In genomic region chr10:34049469-34049868, GRCh38 we compare ENCODE assay signal across 12 cellular contexts.
"Had no signal": no experiment of that assay in that cellular context is flagged by ENCODE, and none has a peak within 500 bp of the region (broad histone marks: within the 10 kb centered on the region; RNA-seq: fewer than 3 reads in every experiment).

No MANE protein-coding gene starts in this region.

- H3K9ac ChIP-seq: parathyroid adenoma had no signal

- H3K4me3 ChIP-seq: cardiac muscle cell, tibial artery, vagina had no signal

- H3K36me3 Mint-ChIP-seq: activated naive CD8-positive, alpha-beta T cell treated with anti-CD3 and anti-CD28 coated beads, Interleukin-2, amount 10 ng/mL, durations not matched to agents 7 days and 5 days; stimulated activated memory B cell treated with anti-CD40 and anti-IgM and Interleukin-4, amounts not matched to agents 10 μg/mL and 1 μg/mL and 100 μg/mL, for 72 hours had no signal

- H3K79me2 ChIP-seq: parathyroid adenoma had no signal

- H3K36me3 ChIP-seq: cardiac muscle cell, tibial artery, vagina had no signal

- H3K27me3 Mint-ChIP-seq: activated naive CD8-positive, alpha-beta T cell treated with anti-CD3 and anti-CD28 coated beads, Interleukin-2, amount 10 ng/mL, durations not matched to agents 7 days and 5 days; stimulated activated memory B cell treated with anti-CD40 and anti-IgM and Interleukin-4, amounts not matched to agents 10 μg/mL and 1 μg/mL and 100 μg/mL, for 72 hours had no signal

- H3K4me3 Mint-ChIP-seq: activated naive CD8-positive, alpha-beta T cell treated with anti-CD3 and anti-CD28 coated beads, Interleukin-2, amount 10 ng/mL, durations not matched to agents 7 days and 5 days; neural crest cell; stimulated activated memory B cell treated with anti-CD40 and anti-IgM and Interleukin-4, amounts not matched to agents 10 μg/mL and 1 μg/mL and 100 μg/mL, for 72 hours had no signal

- H3K4me1 Mint-ChIP-seq: activated naive CD8-positive, alpha-beta T cell treated with anti-CD3 and anti-CD28 coated beads, Interleukin-2, amount 10 ng/mL, durations not matched to agents 7 days and 5 days; stimulated activated memory B cell treated with anti-CD40 and anti-IgM and Interleukin-4, amounts not matched to agents 10 μg/mL and 1 μg/mL and 100 μg/mL, for 72 hours had no signal

- H3K4me1 ChIP-seq: parathyroid adenoma, tibial artery, vagina had no signal

- ATAC-seq: activated CD4-positive, CD25-positive, alpha-beta regulatory T cell treated with anti-CD3 and anti-CD28 coated beads, Interleukin-2, amount 50 U/mL, for 24 hours; esophagus mucosa; stimulated activated memory B cell treated with anti-CD40 and anti-IgM and Interleukin-4, amounts not matched to agents 10 μg/mL and 1 μg/mL and 100 μg/mL, for 72 hours had no signal

- DNase-seq: activated naive CD4-positive, alpha-beta T cell; activated naive CD8-positive, alpha-beta T cell treated with anti-CD3 and anti-CD28 coated beads, Interleukin-2, amount 10 ng/mL, durations not matched to agents 7 days and 5 days; aorta; tibial artery had no signal

- H3K27me3 ChIP-seq: cardiac muscle cell, tibial artery, vagina had no signal

- FAIRE-seq: colon had no signal

- H3K27ac Mint-ChIP-seq: activated naive CD8-positive, alpha-beta T cell treated with anti-CD3 and anti-CD28 coated beads, Interleukin-2, amount 10 ng/mL, durations not matched to agents 7 days and 5 days; stimulated activated memory B cell treated with anti-CD40 and anti-IgM and Interleukin-4, amounts not matched to agents 10 μg/mL and 1 μg/mL and 100 μg/mL, for 72 hours had no signal

- H2AFZ ChIP-seq: parathyroid adenoma had no signal

- H3K27ac ChIP-seq: cardiac muscle cell, parathyroid adenoma, tibial artery, vagina had no signal

- H3K9me3 ChIP-seq: tibial artery, vagina had no signal
